Comparison of ENCODE assay signal across 9 cellular contexts in genomic region chr4:122826000-122826595, GRCh38. TPM values are rescaled to one million over a fixed set of nuclear protein-coding genes. Genes with fewer than 3 reads are reported as not detected.
DNase-seq lines count a peak whose midpoint lies in the region; ATAC-seq and TF ChIP-seq lines count a peak whose summit lies in the region.
"Had no signal": no experiment of that assay in that cellular context is flagged by ENCODE, and none has a peak within 500 bp of the region (broad histone marks: within the 10 kb centered on the region; RNA-seq: fewer than 3 reads in every experiment).

No MANE protein-coding gene starts in this region.

- no peak for TF ChIP-seq POLR2A in lower leg skin (IDR thresholded peaks at IDR 0.05)

- intact Hi-C loops in lower leg skin (cut with DNase I; ENCODE audit: low total_unique reads) = no loop called here

- 42 to 43% methylated on average over 23 of the region's 23 CpGs for WGBS in lower leg skin, 2 donors

- POLR2A ChIA-PET in activated CD4-positive, alpha-beta T cell treated with anti-CD3 and anti-CD28 coated beads, Interleukin-2, amount 10 ng/mL, durations not matched to agents 7 days and 5 days (lab: Charles Lee) = no interaction called here

- no peaks in the 10 kb centered on the region for H3K9me3 ChIP-seq in thoracic aorta

- H3K4me1 Mint-ChIP-seq in activated CD4-positive, alpha-beta T cell treated with anti-CD3 and anti-CD28 coated beads, Interleukin-2, amount 10 ng/mL, durations not matched to agents 7 days and 5 days = peaks cover 18% of the 10 kb centered on the region

- peaks cover 68% of the 10 kb centered on the region for H3K27me3 Mint-ChIP-seq in activated CD4-positive, alpha-beta T cell treated with anti-CD3 and anti-CD28 coated beads, Interleukin-2, amount 10 ng/mL, durations not matched to agents 7 days and 5 days

- no peaks in the 10 kb centered on the region for H3K36me3 ChIP-seq in thoracic aorta

- peak overlapping the region; percentile 28 for H3K4me3 Mint-ChIP-seq in activated CD4-positive, alpha-beta T cell treated with anti-CD3 and anti-CD28 coated beads, Interleukin-2, amount 10 ng/mL, durations not matched to agents 7 days and 5 days

- H3K27ac ChIP-seq in angular gyrus (ENCODE audit: low read depth, low read length) (peak overlapping the region; percentile 65), thoracic aorta (peak overlapping the region; percentile 89 to 92)

- H3K36me3 Mint-ChIP-seq in activated CD4-positive, alpha-beta T cell treated with anti-CD3 and anti-CD28 coated beads, Interleukin-2, amount 10 ng/mL, durations not matched to agents 7 days and 5 days (ENCODE audit: low read depth) = peaks cover 8% of the 10 kb centered on the region

- TF ChIP-seq CTCF in lower leg skin (IDR thresholded peaks at IDR 0.05) (no peak), thoracic aorta (IDR thresholded peaks at IDR 0.05) (no peak)

- ATAC-seq in thoracic aorta (ENCODE audit: insufficient number of reproducible peaks, low FRiP score, low read depth) (peak; percentile 5), GM19467 (IDR thresholded peaks at IDR 0.05; ENCODE audit: unreplicated experiment) (no peak), HG03457 (IDR thresholded peaks at IDR 0.05; ENCODE audit: unreplicated experiment) (no peak)

- H3K27ac Mint-ChIP-seq in activated CD4-positive, alpha-beta T cell treated with anti-CD3 and anti-CD28 coated beads, Interleukin-2, amount 10 ng/mL, durations not matched to agents 7 days and 5 days = no peak overlapping the region
- H3K27ac Mint-ChIP-seq: CD14-positive monocyte had no signal

- H3K9me3 Mint-ChIP-seq in activated CD4-positive, alpha-beta T cell treated with anti-CD3 and anti-CD28 coated beads, Interleukin-2, amount 10 ng/mL, durations not matched to agents 7 days and 5 days = no peaks in the 10 kb centered on the region

- no peak for DNase-seq in activated CD4-positive, alpha-beta T cell treated with anti-CD3 and anti-CD28 coated beads, Interleukin-2, amount 10 ng/mL, durations not matched to agents 7 days and 5 days
- DNase-seq in activated CD4-positive, alpha-beta T cell treated with anti-CD3 and anti-CD28 coated beads for 1 hour = no peak
- DNase-seq in lower leg skin (ENCODE audit: low spot score in 2 of 2) = no peak
- no peak for DNase-seq in thoracic aorta (ENCODE audit: low spot score)
- no peak for DNase-seq in NCI-H748 (lab: John Stamatoyannopoulos, UW; ENCODE audit: unreplicated experiment)

- H3K4me1 ChIP-seq in thoracic aorta (ENCODE audit: control insufficient read depth in 1 of 2, low read depth in 2 of 2) = peaks cover 3 to 36% of the 10 kb centered on the region in 2 donors

- no peaks in the 10 kb centered on the region for H3K27me3 ChIP-seq in thoracic aorta (replicated peaks; ENCODE audit: insufficient read depth)

- CTCF ChIA-PET in activated CD4-positive, alpha-beta T cell treated with anti-CD3 and anti-CD28 coated beads, Interleukin-2, amount 10 ng/mL, durations not matched to agents 7 days and 5 days (lab: Charles Lee) = no interaction called here

- peak overlapping the region; percentile 40 for H3K4me3 ChIP-seq in lower leg skin (ENCODE audit: low read depth, poor library complexity, severe bottlenecking)
- H3K4me3 ChIP-seq in thoracic aorta = peak overlapping the region; percentile 94

RNA-seq across cellular contexts. Expression of gene FGF2, which starts 0.5 kb away (rescaled TPM):
- under 1 TPM in 1 of 2 experiments, not detected in 1; 0.02 TPM for total RNA-seq in activated CD4-positive, alpha-beta T cell treated with anti-CD3 and anti-CD28 coated beads, Interleukin-2, amount 10 ng/mL, durations not matched to agents 7 days and 5 days
- total RNA-seq in lower leg skin (1 to 10 TPM; 4.8 to 6.1 (median 5.0) TPM), thoracic aorta (10 to 100 TPM; 25.5 to 50.2 TPM)

Comparison
In these comparisons a context has a peak if more than half of its experiments do, and no peak if none do; other contexts are left out.
1. RNA of gene FGF2, which starts 0.5 kb away (total RNA-seq): 25.5 to 50.2 TPM in thoracic aorta and 4.8 to 6.1 TPM in lower leg skin; 0.02 TPM in activated CD4-positive, alpha-beta T cell treated with anti-CD3 and anti-CD28 coated beads, Interleukin-2, amount 10 ng/mL, durations not matched to agents 7 days and 5 days; every median in the first group is over 4 times any median in the second.